ENCODE assay signal across 20 cellular contexts in the genomic region with DNA sequence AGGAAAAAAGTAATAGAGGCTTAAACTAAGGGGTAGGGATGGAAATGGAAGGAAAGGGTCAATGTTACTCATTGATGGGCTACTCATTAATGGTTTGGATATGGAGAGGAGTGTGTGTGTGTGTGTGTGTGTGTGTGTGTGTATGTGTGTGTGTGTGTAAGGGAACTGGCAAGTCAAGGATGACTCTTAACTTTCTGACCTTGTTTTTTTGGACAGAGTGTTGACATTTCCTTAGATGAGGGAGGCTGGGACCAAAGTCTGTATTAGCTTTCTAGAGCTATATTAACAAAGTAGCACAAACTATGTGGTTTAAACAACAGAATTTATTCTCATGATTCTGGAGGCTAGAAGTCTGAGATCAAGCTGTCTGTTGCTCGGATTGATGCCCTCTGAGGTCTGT.
A peak's percentile ranks its signal among the peaks of the same experiment; 100 is the strongest.
DNase-seq lines count a peak whose midpoint lies in the region; ATAC-seq, FAIRE-seq and TF ChIP-seq lines count a peak whose summit lies in the region.
"Had no signal": no experiment of that assay in that cellular context is flagged by ENCODE, and none has a peak within 500 bp of the region (broad histone marks: within the 10 kb centered on the region; RNA-seq: fewer than 3 reads in every experiment).

No MANE protein-coding gene starts in this region.

- H3K9ac ChIP-seq in liver (ENCODE audit: low read depth in 1 of 2, low read length in 2 of 2), result no peak overlapping the region
- H3K9ac ChIP-seq: BLaER1 treated with 17β-estradiol and CSF1 and Interleukin-3, amounts not matched to agents 10 nM and 100 nM had no signal

- no peak for TF ChIP-seq RAD21 in liver (IDR thresholded peaks at IDR 0.05)

- H3K4me1 ChIP-seq in liver (ENCODE audit: control insufficient read depth in 4 of 4, insufficient read depth in 4 of 4, low read length in 3 of 4), result peaks cover 0 to 11% (median 0%) of the 10 kb centered on the region in 4 donors
- H3K4me1 ChIP-seq: A549, Caco-2 had no signal

- WGBS in liver, result 39% methylated on average over 1 of the region's 1 CpG

- ATAC-seq in left lobe of liver (peak; percentile 65), left ventricle myocardium superior (no peak), GM18907 (IDR thresholded peaks at IDR 0.05; ENCODE audit: unreplicated experiment) (no peak)
- ATAC-seq: A549; CD8-positive, alpha-beta T cell had no signal

- no peaks in the 10 kb centered on the region for H3K27me3 ChIP-seq in liver (ENCODE audit: control insufficient read depth in 4 of 4, insufficient read depth in 4 of 4, low read length in 3 of 4)
- H3K27me3 ChIP-seq: BLaER1 treated with 17β-estradiol and CSF1 and Interleukin-3, amounts not matched to agents 10 nM and 100 nM had no signal

- DNase-seq in HTR-8/SVneo (ENCODE audit: insufficient read length, low spot score), result no peak
- no peak for DNase-seq in left lobe of liver (ENCODE audit: low spot score)
- DNase-seq in left ventricle myocardium superior, result no peak
- no peak for DNase-seq in OCI-M1 (lab: John Stamatoyannopoulos, UW)
- DNase-seq: AML-193; Caco-2; Calu3; CD4-positive, alpha-beta T cell; CD8-positive, alpha-beta T cell; DMS79 treated with DMSO at 0.1 percent for 48 hours; GF-D8 had no signal

- intact Hi-C loops in left ventricle myocardium superior (cut with micrococcal nuclease), result no loop called here

- no peak overlapping the region for H3K27ac ChIP-seq in liver (ENCODE audit: low read depth in 1 of 2, low read length in 2 of 2)
- H3K27ac ChIP-seq: 22Rv1; A549; BLaER1 treated with 17β-estradiol and CSF1 and Interleukin-3, amounts not matched to agents 10 nM and 100 nM; C4-2B had no signal

- H3K9me3 ChIP-seq in liver (ENCODE audit: control insufficient read depth in 4 of 4, low read length in 3 of 4), result no peaks in the 10 kb centered on the region
- H3K9me3 ChIP-seq: A549; BLaER1 treated with 17β-estradiol and CSF1 and Interleukin-3, amounts not matched to agents 10 nM and 100 nM; Caco-2 had no signal

- no peaks in the 10 kb centered on the region for H3K36me3 ChIP-seq in liver (ENCODE audit: control insufficient read depth in 4 of 4, insufficient read depth in 3 of 4, low read depth in 1 of 4, low read length in 3 of 4)
- H3K36me3 ChIP-seq: BLaER1 treated with 17β-estradiol and CSF1 and Interleukin-3, amounts not matched to agents 10 nM and 100 nM had no signal

- no peak for TF ChIP-seq CTCF in liver (IDR thresholded peaks at IDR 0.05; ENCODE audit: low read depth, low read length, missing input control)

- H3K4me3 ChIP-seq in liver (ENCODE audit: low read depth in 1 of 3, low read length in 3 of 3), result no peak overlapping the region
- H3K4me3 ChIP-seq: A549; BLaER1 treated with 17β-estradiol and CSF1 and Interleukin-3, amounts not matched to agents 10 nM and 100 nM had no signal

- FAIRE-seq in HTR-8/SVneo (lab: Jason Lieb, UNC), result peak; percentile 4
- FAIRE-seq: A549, D721Med, G401.6, GM12891 had no signal

TF ChIP-seq in liver, 16 proteins besides CTCF, POLR2A, EP300 and RAD21:
- TF ChIP-seq RXRA (IDR thresholded peaks at IDR 0.05) (peak in 1 of 2 donors; percentile 29), HNF4A (conservative IDR thresholded peaks at IDR 0.05) (peak; percentile 29 to 52), SP1 (IDR thresholded peaks at IDR 0.05) (peak; percentile 26)
- TF ChIP-seq, protein P1, sequence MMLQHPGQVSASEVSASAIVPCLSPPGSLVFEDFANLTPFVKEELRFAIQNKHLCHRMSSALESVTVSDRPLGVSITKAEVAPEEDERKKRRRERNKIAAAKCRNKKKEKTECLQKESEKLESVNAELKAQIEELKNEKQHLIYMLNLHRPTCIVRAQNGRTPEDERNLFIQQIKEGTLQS (IDR thresholded peaks at IDR 0.05), result no peak
